8 cellular contexts compared by ENCODE assay signal in the genomic region with DNA sequence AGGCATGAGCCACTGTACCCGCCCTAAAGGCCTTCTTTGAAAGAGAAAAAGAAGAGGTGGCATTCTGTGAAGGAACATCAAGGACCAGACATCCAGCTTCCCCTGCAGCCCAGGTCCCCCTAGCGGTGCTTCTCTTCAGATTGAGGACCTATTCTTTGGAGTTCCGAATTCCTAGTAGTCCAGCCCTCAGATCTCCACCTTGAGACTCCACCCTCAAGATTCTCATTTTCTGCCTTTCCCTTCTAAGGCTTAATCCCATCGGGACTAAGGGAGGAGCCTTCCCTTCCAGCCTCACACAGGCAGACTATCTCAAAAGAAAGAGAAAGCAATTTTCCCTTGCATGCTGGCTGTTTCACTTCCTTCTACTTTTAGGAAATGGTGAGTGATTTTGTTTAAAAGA. TPM values are rescaled to one million over a fixed set of nuclear protein-coding genes. Genes with fewer than 3 reads are reported as not detected.
DNase-seq lines count a peak whose midpoint lies in the region; ATAC-seq and TF ChIP-seq lines count a peak whose summit lies in the region.

No MANE protein-coding gene starts in this region.

- no peaks in the 10 kb centered on the region for H3K27me3 ChIP-seq in GM23338 (ENCODE audit: insufficient read depth)
- H3K27me3 ChIP-seq in breast epithelium = no peaks in the 10 kb centered on the region
- H3K27me3 ChIP-seq in left lung = no peaks in the 10 kb centered on the region
- H3K27me3 ChIP-seq in tibial nerve = no peaks in the 10 kb centered on the region

- no peaks in the 10 kb centered on the region for H3K4me1 Mint-ChIP-seq in GM23338

- WGBS in tibial nerve, 2 donors = 26 to 29% methylated on average over 4 of the region's 4 CpGs

- POLR2A ChIA-PET in RWPE1 (lab: Yijun Ruan, JAX; ENCODE audit: low non-redundant PET) = interaction anchor here (0.5 kb wide), 1 partner anchor 87 kb away, joined by 3 read pairs; no protein-coding TSS in a partner anchor

- H3K4me3 Mint-ChIP-seq in GM23338 = no peak overlapping the region

- intact Hi-C loops in breast epithelium (cut with DNase I; ENCODE audit: low total_unique reads) (no loop called here), left lung (cut with DNase I) (no loop called here)

- H4K20me1 ChIP-seq in GM23338 (replicated peaks; ENCODE audit: insufficient read depth) = no peaks in the 10 kb centered on the region

- TF ChIP-seq CTCF in GM23338 (conservative IDR thresholded peaks at IDR 0.05; ENCODE audit: low read depth in 2 of 2) (peak; percentile 69 to 79), RWPE1 (conservative IDR thresholded peaks at IDR 0.05; ENCODE audit: low read depth) (no peak), breast epithelium (IDR thresholded peaks at IDR 0.05) (peak in 2 of 3 donors; percentile 40 to 46), left lung (IDR thresholded peaks at IDR 0.05) (peak in 1 of 2 donors; percentile 40), tibial nerve (IDR thresholded peaks at IDR 0.05) (peak in 4 of 5 experiments; percentile 25 to 45 (median 35))

- H3F3A ChIP-seq in GM23338 (replicated peaks; ENCODE audit: low read depth) = no peaks in the 10 kb centered on the region

- H3K9me3 Mint-ChIP-seq in GM23338 = no peaks in the 10 kb centered on the region

- 0 out of 2 replicates have a peak overlapping the region, but pooled peaks have one; percentile 1 for H2AFZ ChIP-seq in GM23338

- H3K4me3 ChIP-seq in GM23338 (no peak overlapping the region), breast epithelium (no peak overlapping the region), left lung (no peak overlapping the region), tibial nerve (no peak overlapping the region)

- H3K27ac ChIP-seq in GM23338 (ENCODE audit: low read depth) = no peak overlapping the region
- no peak overlapping the region for H3K27ac ChIP-seq in RWPE1
- no peak overlapping the region for H3K27ac ChIP-seq in breast epithelium
- H3K27ac ChIP-seq in left lung = no peak overlapping the region
- no peak overlapping the region for H3K27ac ChIP-seq in tibial nerve

- no peak overlapping the region for H3K4me2 ChIP-seq in GM23338

- no peak overlapping the region for H3K27ac Mint-ChIP-seq in GM23338

- DNase-seq in AML-193 (lab: John Stamatoyannopoulos, UW) (peak; percentile 24 to 54), GM23338 (ENCODE audit: low spot score) (peak; percentile 88), RWPE1 (ENCODE audit: low spot score) (peak; percentile 41), breast epithelium (ENCODE audit: low spot score in 2 of 2) (peak; percentile 52 to 58), left lung (peak in 1 of 2 donors; percentile 43), tibial nerve (ENCODE audit: low spot score in 2 of 2) (peak; percentile 26 to 62)

- TF ChIP-seq EP300 in tibial nerve (IDR thresholded peaks at IDR 0.05) = peak in 1 of 2 donors; percentile 9

- H3K36me3 ChIP-seq in GM23338 (ENCODE audit: insufficient read depth) (no peaks in the 10 kb centered on the region), breast epithelium (no peaks in the 10 kb centered on the region), left lung (no peaks in the 10 kb centered on the region), tibial nerve (no peaks in the 10 kb centered on the region)

- CTCF ChIA-PET in RWPE1 (lab: Yijun Ruan, JAX) = interaction anchor here (1.0 kb wide), 1 partner anchor 28 kb away, joined by 3 read pairs; no protein-coding TSS in a partner anchor

- no peaks in the 10 kb centered on the region for H3K79me2 ChIP-seq in GM23338 (replicated peaks; ENCODE audit: insufficient read depth)

- H3K9me3 ChIP-seq in breast epithelium (no peaks in the 10 kb centered on the region), left lung (no peaks in the 10 kb centered on the region), tibial nerve (no peaks in the 10 kb centered on the region)

- peaks cover 2% of the 10 kb centered on the region for H3K27me3 Mint-ChIP-seq in GM23338 (ENCODE audit: insufficient read depth, low read depth, poor library complexity)

- TF ChIP-seq POLR2A in breast epithelium (IDR thresholded peaks at IDR 0.05) (no peak), tibial nerve (IDR thresholded peaks at IDR 0.05) (no peak)

- ATAC-seq in GM23338 = peak; percentile 94
- peak; percentile 67 for ATAC-seq in left lung
- ATAC-seq in GM21786 (IDR thresholded peaks at IDR 0.05; ENCODE audit: unreplicated experiment) = no peak
- no peak for ATAC-seq in GM21360 (IDR thresholded peaks at IDR 0.05; ENCODE audit: unreplicated experiment)

- no peaks in the 10 kb centered on the region for H3K36me3 Mint-ChIP-seq in GM23338 (ENCODE audit: low read depth)

- H3K9me2 ChIP-seq in GM23338 (ENCODE audit: insufficient read depth) = no peaks in the 10 kb centered on the region

- H3K4me1 ChIP-seq in GM23338 (ENCODE audit: insufficient read depth) (no peaks in the 10 kb centered on the region; the same call in 1 of the 2 replicates), breast epithelium (no peaks in the 10 kb centered on the region), left lung (no peaks in the 10 kb centered on the region), tibial nerve (peaks cover 0 to 11% (median 0%) of the 10 kb centered on the region in 4 donors)

TF ChIP-seq in GM23338, 12 proteins besides CTCF, POLR2A, EP300 and RAD21 (continues in another document):
- TF ChIP-seq, protein P1, sequence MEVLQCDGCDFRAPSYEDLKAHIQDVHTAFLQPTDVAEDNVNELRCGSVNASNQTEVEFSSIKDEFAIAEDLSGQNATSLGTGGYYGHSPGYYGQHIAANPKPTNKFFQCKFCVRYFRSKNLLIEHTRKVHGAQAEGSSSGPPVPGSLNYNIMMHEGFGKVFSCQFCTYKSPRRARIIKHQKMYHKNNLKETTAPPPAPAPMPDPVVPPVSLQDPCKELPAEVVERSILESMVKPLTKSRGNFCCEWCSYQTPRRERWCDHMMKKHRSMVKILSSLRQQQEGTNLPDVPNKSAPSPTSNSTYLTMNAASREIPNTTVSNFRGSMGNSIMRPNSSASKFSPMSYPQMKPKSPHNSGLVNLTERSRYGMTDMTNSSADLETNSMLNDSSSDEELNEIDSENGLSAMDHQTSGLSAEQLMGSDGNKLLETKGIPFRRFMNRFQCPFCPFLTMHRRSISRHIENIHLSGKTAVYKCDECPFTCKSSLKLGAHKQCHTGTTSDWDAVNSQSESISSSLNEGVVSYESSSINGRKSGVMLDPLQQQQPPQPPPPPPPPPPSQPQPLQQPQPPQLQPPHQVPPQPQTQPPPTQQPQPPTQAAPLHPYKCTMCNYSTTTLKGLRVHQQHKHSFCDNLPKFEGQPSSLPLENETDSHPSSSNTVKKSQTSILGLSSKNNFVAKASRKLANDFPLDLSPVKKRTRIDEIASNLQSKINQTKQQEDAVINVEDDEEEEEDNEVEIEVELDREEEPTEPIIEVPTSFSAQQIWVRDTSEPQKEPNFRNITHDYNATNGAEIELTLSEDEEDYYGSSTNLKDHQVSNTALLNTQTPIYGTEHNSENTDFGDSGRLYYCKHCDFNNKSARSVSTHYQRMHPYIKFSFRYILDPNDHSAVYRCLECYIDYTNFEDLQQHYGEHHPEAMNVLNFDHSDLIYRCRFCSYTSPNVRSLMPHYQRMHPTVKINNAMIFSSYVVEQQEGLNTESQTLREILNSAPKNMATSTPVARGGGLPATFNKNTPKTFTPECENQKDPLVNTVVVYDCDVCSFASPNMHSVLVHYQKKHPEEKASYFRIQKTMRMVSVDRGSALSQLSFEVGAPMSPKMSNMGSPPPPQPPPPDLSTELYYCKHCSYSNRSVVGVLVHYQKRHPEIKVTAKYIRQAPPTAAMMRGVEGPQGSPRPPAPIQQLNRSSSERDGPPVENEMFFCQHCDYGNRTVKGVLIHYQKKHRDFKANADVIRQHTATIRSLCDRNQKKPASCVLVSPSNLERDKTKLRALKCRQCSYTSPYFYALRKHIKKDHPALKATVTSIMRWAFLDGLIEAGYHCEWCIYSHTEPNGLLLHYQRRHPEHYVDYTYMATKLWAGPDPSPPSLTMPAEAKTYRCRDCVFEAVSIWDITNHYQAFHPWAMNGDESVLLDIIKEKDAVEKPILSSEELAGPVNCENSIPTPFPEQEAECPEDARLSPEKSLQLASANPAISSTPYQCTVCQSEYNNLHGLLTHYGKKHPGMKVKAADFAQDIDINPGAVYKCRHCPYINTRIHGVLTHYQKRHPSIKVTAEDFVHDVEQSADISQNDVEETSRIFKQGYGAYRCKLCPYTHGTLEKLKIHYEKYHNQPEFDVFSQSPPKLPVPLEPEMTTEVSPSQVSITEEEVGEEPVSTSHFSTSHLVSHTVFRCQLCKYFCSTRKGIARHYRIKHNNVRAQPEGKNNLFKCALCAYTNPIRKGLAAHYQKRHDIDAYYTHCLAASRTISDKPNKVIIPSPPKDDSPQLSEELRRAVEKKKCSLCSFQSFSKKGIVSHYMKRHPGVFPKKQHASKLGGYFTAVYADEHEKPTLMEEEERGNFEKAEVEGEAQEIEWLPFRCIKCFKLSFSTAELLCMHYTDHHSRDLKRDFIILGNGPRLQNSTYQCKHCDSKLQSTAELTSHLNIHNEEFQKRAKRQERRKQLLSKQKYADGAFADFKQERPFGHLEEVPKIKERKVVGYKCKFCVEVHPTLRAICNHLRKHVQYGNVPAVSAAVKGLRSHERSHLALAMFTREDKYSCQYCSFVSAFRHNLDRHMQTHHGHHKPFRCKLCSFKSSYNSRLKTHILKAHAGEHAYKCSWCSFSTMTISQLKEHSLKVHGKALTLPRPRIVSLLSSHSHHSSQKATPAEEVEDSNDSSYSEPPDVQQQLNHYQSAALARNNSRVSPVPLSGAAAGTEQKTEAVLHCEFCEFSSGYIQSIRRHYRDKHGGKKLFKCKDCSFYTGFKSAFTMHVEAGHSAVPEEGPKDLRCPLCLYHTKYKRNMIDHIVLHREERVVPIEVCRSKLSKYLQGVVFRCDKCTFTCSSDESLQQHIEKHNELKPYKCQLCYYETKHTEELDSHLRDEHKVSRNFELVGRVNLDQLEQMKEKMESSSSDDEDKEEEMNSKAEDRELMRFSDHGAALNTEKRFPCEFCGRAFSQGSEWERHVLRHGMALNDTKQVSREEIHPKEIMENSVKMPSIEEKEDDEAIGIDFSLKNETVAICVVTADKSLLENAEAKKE (CRISPR knock-in tag; IDR thresholded peaks at IDR 0.05) = peak; percentile 81

RNA-seq across cellular contexts. Expression of a gene that starts 32.5 kb away (rescaled TPM):
- total RNA-seq in GM23338 (2014; rRNA removed; shearing (Covaris generic)) = not detected in 2 replicates
- polyA plus RNA-seq in GM23338 (2016; fragmentation: Nextera tagmentation; extraction: Ambion mirVana) = not detected in 2 replicates
- total RNA-seq in breast epithelium (not detected), left lung (under 1 TPM in 1 of 2 donors, not detected in 1; 0.20 TPM), tibial nerve (not detected)

RNA-seq across cellular contexts. Expression of a gene that starts 59.3 kb away (rescaled TPM):
- total RNA-seq in GM23338 (2014; rRNA removed; shearing (Covaris generic)) = not detected in 2 replicates
- not detected in 2 replicates for polyA plus RNA-seq in GM23338 (2016; fragmentation: Nextera tagmentation; extraction: Ambion mirVana)
- not detected for total RNA-seq in breast epithelium
- total RNA-seq in left lung = 1 to 10 TPM; 8.5 to 9.5 TPM
- not detected for total RNA-seq in tibial nerve

Comparison
In these comparisons a context has a peak if more than half of its experiments do, and no peak if none do; other contexts are left out.
1. ATAC-seq: peak in GM23338 (single experiment) and left lung (single experiment); none in GM21786 (single experiment) and GM21360 (single experiment).